Comparison of ENCODE assay signal across 18 cellular contexts in genomic region chr6:143221723-143222122, GRCh38.
"Had no signal": no experiment of that assay in that cellular context is flagged by ENCODE, and none has a peak within 500 bp of the region (broad histone marks: within the 10 kb centered on the region; RNA-seq: fewer than 3 reads in every experiment).

No MANE protein-coding gene starts in this region.

- H3K27me3 ChIP-seq: body of pancreas, gastrocnemius medialis, tibial artery had no signal

- ATAC-seq: activated CD8-positive, alpha-beta T cell treated with anti-CD3 and anti-CD28 coated beads, Interleukin-2, amount 10 ng/mL, durations not matched to agents 7 days and 5 days; activated T-cell treated with anti-CD3 and anti-CD28 coated beads, Interleukin-2, amount 50 U/mL, for 4 hours; body of pancreas; stimulated activated effector memory CD8-positive, alpha-beta T cell treated with anti-CD3 and anti-CD28 coated beads, Interleukin-12 subunit alpha, Interleukin-12 subunit beta, amount 100 ng/mL, for 72 hours; T-cell had no signal

- H3K4me3 ChIP-seq: body of pancreas, coronary artery, gastrocnemius medialis, smooth muscle cell, tibial artery had no signal

- H3K9me3 ChIP-seq: body of pancreas, gastrocnemius medialis, tibial artery had no signal

- H3K4me2 ChIP-seq: smooth muscle cell had no signal

- H3K27ac ChIP-seq: body of pancreas, coronary artery had no signal

- H3K36me3 ChIP-seq: gastrocnemius medialis, tibial artery had no signal

- DNase-seq: activated CD4-positive, alpha-beta T cell treated with anti-CD3 and anti-CD28 coated beads, Interleukin-2, amount 10 ng/mL, durations not matched to agents 24 days and 14 days; activated CD4-positive, CD25-positive, alpha-beta regulatory T cell; activated CD8-positive, alpha-beta T cell treated with anti-CD3 and anti-CD28 coated beads, Interleukin-2, amount 10 ng/mL, durations not matched to agents 7 days and 5 days; activated naive CD4-positive, alpha-beta T cell treated with anti-CD3 and anti-CD28 coated beads for 36 hours; activated T-cell treated with anti-CD3 and anti-CD28 coated beads, Interleukin-2, amount 50 U/mL, for 4 hours; body of pancreas; central memory CD4-positive, alpha-beta T cell; gastrocnemius medialis; midbrain; occipital lobe; posterior cingulate gyrus; stimulated activated CD4-positive, alpha-beta T cell treated with anti-CD3 and anti-CD28 coated beads, Interleukin-4, amount 100 ng/mL, for 24 hours; T-cell; T-helper 9 cell; tibial artery had no signal
